23 cellular contexts compared by ENCODE assay signal in genomic region chr1:162367772-162368171, GRCh38. TPM values are rescaled to one million over a fixed set of nuclear protein-coding genes. Genes with fewer than 3 reads are reported as not detected.
"Had no signal": no experiment of that assay in that cellular context is flagged by ENCODE, and none has a peak within 500 bp of the region (broad histone marks: within the 10 kb centered on the region; RNA-seq: fewer than 3 reads in every experiment).

No MANE protein-coding gene starts in this region.

- H3K4me3 ChIP-seq: body of pancreas, prostate gland, smooth muscle cell had no signal

- H3K27ac ChIP-seq: body of pancreas, prostate gland, right atrium auricular region had no signal

- H3K9me3 ChIP-seq: body of pancreas, prostate gland, right atrium auricular region had no signal

- H3K4me1 Mint-ChIP-seq: activated CD4-positive, alpha-beta memory T cell treated with anti-CD3 and anti-CD28 coated beads, Interleukin-2, amount 10 ng/mL, durations not matched to agents 7 days and 5 days; activated CD8-positive, alpha-beta memory T cell treated with anti-CD3 and anti-CD28 coated beads, Interleukin-2, amount 10 ng/mL, durations not matched to agents 7 days and 5 days; stimulated activated memory B cell treated with anti-CD40 and anti-IgM and Interleukin-4, amounts not matched to agents 10 μg/mL and 1 μg/mL and 100 μg/mL, for 72 hours had no signal

- H3K4me2 ChIP-seq: smooth muscle cell had no signal

- H3K4me3 Mint-ChIP-seq: activated CD4-positive, alpha-beta memory T cell treated with anti-CD3 and anti-CD28 coated beads, Interleukin-2, amount 10 ng/mL, durations not matched to agents 7 days and 5 days; activated CD8-positive, alpha-beta memory T cell treated with anti-CD3 and anti-CD28 coated beads, Interleukin-2, amount 10 ng/mL, durations not matched to agents 7 days and 5 days; activated naive CD8-positive, alpha-beta T cell; stimulated activated memory B cell treated with anti-CD40 and anti-IgM and Interleukin-4, amounts not matched to agents 10 μg/mL and 1 μg/mL and 100 μg/mL, for 72 hours had no signal

- H3K27me3 Mint-ChIP-seq: activated naive CD8-positive, alpha-beta T cell had no signal

- H3K27me3 ChIP-seq: body of pancreas, right atrium auricular region had no signal

- H3K36me3 ChIP-seq: prostate gland, right atrium auricular region had no signal

- H3K27ac Mint-ChIP-seq: activated CD4-positive, alpha-beta memory T cell treated with anti-CD3 and anti-CD28 coated beads, Interleukin-2, amount 10 ng/mL, durations not matched to agents 7 days and 5 days; activated CD8-positive, alpha-beta memory T cell treated with anti-CD3 and anti-CD28 coated beads, Interleukin-2, amount 10 ng/mL, durations not matched to agents 7 days and 5 days; activated naive CD8-positive, alpha-beta T cell; natural killer cell treated with Interleukin-12 subunit alpha and Interleukin-12 subunit beta and Interleukin-15 and Interleukin-18, amount 100 ng/mL, for 72 hours; stimulated activated memory B cell treated with anti-CD40 and anti-IgM and Interleukin-4, amounts not matched to agents 10 μg/mL and 1 μg/mL and 100 μg/mL, for 72 hours had no signal

- DNase-seq: activated CD4-positive, alpha-beta memory T cell treated with anti-CD3 and anti-CD28 coated beads, Interleukin-2, amount 10 ng/mL, durations not matched to agents 7 days and 5 days; activated CD4-positive, alpha-beta T cell treated with anti-CD3 and anti-CD28 coated beads for 48 hours; activated CD4-positive, CD25-positive, alpha-beta regulatory T cell; activated CD8-positive, alpha-beta memory T cell treated with anti-CD3 and anti-CD28 coated beads, Interleukin-2, amount 10 ng/mL, durations not matched to agents 7 days and 5 days; amygdala; body of pancreas; central memory CD4-positive, alpha-beta T cell; stimulated activated CD4-positive, alpha-beta T cell treated with anti-CD3 and anti-CD28 coated beads, Interleukin-4, amount 100 ng/mL, for 4 hours; T1000 had no signal

- H3K36me3 Mint-ChIP-seq: activated CD8-positive, alpha-beta memory T cell treated with anti-CD3 and anti-CD28 coated beads, Interleukin-2, amount 10 ng/mL, durations not matched to agents 7 days and 5 days; activated naive CD8-positive, alpha-beta T cell; natural killer cell treated with Interleukin-12 subunit alpha and Interleukin-12 subunit beta and Interleukin-15 and Interleukin-18, amount 100 ng/mL, for 72 hours; stimulated activated memory B cell treated with anti-CD40 and anti-IgM and Interleukin-4, amounts not matched to agents 10 μg/mL and 1 μg/mL and 100 μg/mL, for 72 hours had no signal

- H3K9me3 Mint-ChIP-seq: activated CD4-positive, alpha-beta memory T cell treated with anti-CD3 and anti-CD28 coated beads, Interleukin-2, amount 10 ng/mL, durations not matched to agents 7 days and 5 days; natural killer cell treated with Interleukin-12 subunit alpha and Interleukin-12 subunit beta and Interleukin-15 and Interleukin-18, amount 100 ng/mL, for 72 hours; stimulated activated memory B cell treated with anti-CD40 and anti-IgM and Interleukin-4, amounts not matched to agents 10 μg/mL and 1 μg/mL and 100 μg/mL, for 72 hours had no signal

- H3K4me1 ChIP-seq: body of pancreas, prostate gland, right atrium auricular region had no signal

- ATAC-seq: activated CD8-positive, alpha-beta memory T cell treated with anti-CD3 and anti-CD28 coated beads, Interleukin-2, amount 10 ng/mL, durations not matched to agents 7 days and 5 days; body of pancreas; stimulated activated memory B cell treated with anti-CD40 and anti-IgM and Interleukin-4, amounts not matched to agents 10 μg/mL and 1 μg/mL and 100 μg/mL, for 72 hours had no signal

RNA-seq across cellular contexts. Expression of gene SPATA46, which starts 8.9 kb away (rescaled TPM):
- total RNA-seq: activated CD4-positive, alpha-beta memory T cell treated with anti-CD3 and anti-CD28 coated beads, Interleukin-2, amount 10 ng/mL, durations not matched to agents 7 days and 5 days; activated CD8-positive, alpha-beta memory T cell treated with anti-CD3 and anti-CD28 coated beads, Interleukin-2, amount 10 ng/mL, durations not matched to agents 7 days and 5 days; body of pancreas; frontal cortex; kidney epithelial cell; left ventricle myocardium superior; mesenteric fat pad; natural killer cell treated with Interleukin-12 subunit alpha and Interleukin-12 subunit beta and Interleukin-15 and Interleukin-18, amount 100 ng/mL, for 72 hours; omental fat pad; right atrium auricular region; smooth muscle cell; T-helper 1 cell treated with Interleukin-12 subunit alpha and Interleukin-12 subunit beta and Interleukin-4 antibody, amounts not matched to agents 30 ng/mL and 1 ng/mL, for 36 hours had no signal
- polyA plus RNA-seq: esophagus, smooth muscle cell, thymus had no signal

RNA-seq across cellular contexts. Expression of gene C1orf226, which starts 13.8 kb away (rescaled TPM):
- total RNA-seq: activated CD4-positive, alpha-beta memory T cell treated with anti-CD3 and anti-CD28 coated beads, Interleukin-2, amount 10 ng/mL, durations not matched to agents 7 days and 5 days; activated CD8-positive, alpha-beta memory T cell treated with anti-CD3 and anti-CD28 coated beads, Interleukin-2, amount 10 ng/mL, durations not matched to agents 7 days and 5 days; natural killer cell treated with Interleukin-12 subunit alpha and Interleukin-12 subunit beta and Interleukin-15 and Interleukin-18, amount 100 ng/mL, for 72 hours; T-helper 1 cell treated with Interleukin-12 subunit alpha and Interleukin-12 subunit beta and Interleukin-4 antibody, amounts not matched to agents 30 ng/mL and 1 ng/mL, for 36 hours had no signal

RNA-seq across cellular contexts. Expression of gene SH2D1B, which starts 44.2 kb away (rescaled TPM):
- total RNA-seq: activated CD4-positive, alpha-beta memory T cell treated with anti-CD3 and anti-CD28 coated beads, Interleukin-2, amount 10 ng/mL, durations not matched to agents 7 days and 5 days; activated CD8-positive, alpha-beta memory T cell treated with anti-CD3 and anti-CD28 coated beads, Interleukin-2, amount 10 ng/mL, durations not matched to agents 7 days and 5 days; body of pancreas; frontal cortex; kidney epithelial cell; prostate gland; smooth muscle cell; T-helper 1 cell treated with Interleukin-12 subunit alpha and Interleukin-12 subunit beta and Interleukin-4 antibody, amounts not matched to agents 30 ng/mL and 1 ng/mL, for 36 hours had no signal
- polyA plus RNA-seq: smooth muscle cell had no signal
